ENCODE assay signal across 11 cellular contexts in genomic region chrX:118520206-118520857, GRCh38. TPM values are rescaled to one million over a fixed set of nuclear protein-coding genes. Genes with fewer than 3 reads are reported as not detected.
A peak's percentile ranks its signal among the peaks of the same experiment; 100 is the strongest.
DNase-seq lines count a peak whose midpoint lies in the region; TF ChIP-seq lines count a peak whose summit lies in the region.
"Had no signal": no experiment of that assay in that cellular context is flagged by ENCODE, and none has a peak within 500 bp of the region (broad histone marks: within the 10 kb centered on the region; RNA-seq: fewer than 3 reads in every experiment).

No MANE protein-coding gene starts in this region.

- peaks cover 0 to 68% (median 12%) of the 10 kb centered on the region in 4 donors for H3K4me1 ChIP-seq in tibial artery
- no peaks in the 10 kb centered on the region for H3K4me1 ChIP-seq in OCI-LY7 (ENCODE audit: insufficient read depth, low read length, poor library complexity, severe bottlenecking)

- H3K27ac ChIP-seq in tibial artery = peak overlapping the region; percentile 73 to 76
- H3K27ac ChIP-seq in OCI-LY7 (ENCODE audit: low read depth, low read length, poor library complexity, severe bottlenecking) = no peak overlapping the region

- TF ChIP-seq CTCF in astrocyte of the spinal cord (IDR thresholded peaks at IDR 0.05; ENCODE audit: low read depth, low read length) (no peak), tibial artery (IDR thresholded peaks at IDR 0.05) (no peak), OCI-LY7 (conservative IDR thresholded peaks at IDR 0.05; ENCODE audit: low read length) (no peak)

- DNase-seq in activated CD4-positive, alpha-beta memory T cell treated with anti-CD3 and anti-CD28 coated beads for 36 hours = no peak
- DNase-seq in activated CD4-positive, alpha-beta memory T cell treated with anti-CD3 and anti-CD28 coated beads, Interleukin-2, amount 10 ng/mL, durations not matched to agents 7 days and 5 days = no peak
- DNase-seq in astrocyte of the spinal cord (ENCODE audit: low read depth, low spot score) (peak; percentile 71), immature natural killer cell (no peak), tibial artery (no peak), OCI-LY7 (ENCODE audit: low spot score) (no peak), GF-D8 (lab: John Stamatoyannopoulos, UW) (no peak)
- DNase-seq in stimulated activated CD4-positive, alpha-beta T cell treated with anti-CD3 and anti-CD28 coated beads, Interleukin-4, amount 100 ng/mL, for 1 hour = no peak
- DNase-seq: activated CD4-positive, alpha-beta T cell treated with anti-CD3 and anti-CD28 coated beads, Interleukin-2, amount 50 U/mL, for 4 hours; cortex of kidney; NCI-H1048 had no signal

- H3K27me3 ChIP-seq in tibial artery = no peaks in the 10 kb centered on the region

- BruUV-seq in OCI-LY7 (replicated peaks; lab: Mats Ljungman, UMichigan) = no TSS peak

- no peaks in the 10 kb centered on the region for H3K9me2 ChIP-seq in OCI-LY7 (ENCODE audit: insufficient read depth, low read length)

- H3K4me1 Mint-ChIP-seq in activated CD4-positive, alpha-beta memory T cell treated with anti-CD3 and anti-CD28 coated beads for 36 hours (ENCODE audit: low read depth) = peaks cover 72% of the 10 kb centered on the region
- peaks cover 67% of the 10 kb centered on the region for H3K4me1 Mint-ChIP-seq in activated CD4-positive, alpha-beta memory T cell treated with anti-CD3 and anti-CD28 coated beads, Interleukin-2, amount 10 ng/mL, durations not matched to agents 7 days and 5 days
- peaks cover 65 to 81% of the 10 kb centered on the region in 2 donors for H3K4me1 Mint-ChIP-seq in immature natural killer cell

- no peak overlapping the region for H2AFZ ChIP-seq in OCI-LY7 (ENCODE audit: low read length)

- CTCF ChIA-PET in activated CD4-positive, alpha-beta memory T cell treated with anti-CD3 and anti-CD28 coated beads for 36 hours (lab: Charles Lee) = interaction anchor here (1.3 kb wide), 1 partner anchor 24 kb away, joined by 3 read pairs; no protein-coding TSS in a partner anchor
- CTCF ChIA-PET in activated CD4-positive, alpha-beta memory T cell treated with anti-CD3 and anti-CD28 coated beads, Interleukin-2, amount 10 ng/mL, durations not matched to agents 7 days and 5 days (lab: Charles Lee) = interaction anchor here (0.8 kb wide), 1 partner anchor 20 kb away, joined by 3 read pairs; no protein-coding TSS in a partner anchor
- CTCF ChIA-PET in OCI-LY7 (lab: Charles Lee; ENCODE audit: unreplicated experiment) = no interaction called here

- H3K9me3 ChIP-seq in tibial artery (no peaks in the 10 kb centered on the region), OCI-LY7 (ENCODE audit: low read length) (no peaks in the 10 kb centered on the region)

- H4K20me1 ChIP-seq in OCI-LY7 (ENCODE audit: insufficient read depth, low read length) = no peaks in the 10 kb centered on the region

- H3K27ac Mint-ChIP-seq in activated CD4-positive, alpha-beta memory T cell treated with anti-CD3 and anti-CD28 coated beads for 36 hours = peak overlapping the region; percentile 60
- no peak overlapping the region for H3K27ac Mint-ChIP-seq in activated CD4-positive, alpha-beta memory T cell treated with anti-CD3 and anti-CD28 coated beads, Interleukin-2, amount 10 ng/mL, durations not matched to agents 7 days and 5 days
- peak overlapping the region in 5 of 6 donors; percentile 5 to 84 (median 51) for H3K27ac Mint-ChIP-seq in immature natural killer cell

- H3K79me2 ChIP-seq in OCI-LY7 (ENCODE audit: insufficient read depth, low read depth, low read length) = 0 out of 2 replicates have a peak, but pooled peaks cover 8% of the 10 kb centered on the region

- H3K36me3 ChIP-seq in tibial artery (no peaks in the 10 kb centered on the region), OCI-LY7 (ENCODE audit: insufficient read depth, low read length) (no peaks in the 10 kb centered on the region)

- H3K9me3 Mint-ChIP-seq in activated CD4-positive, alpha-beta memory T cell treated with anti-CD3 and anti-CD28 coated beads for 36 hours = no peaks in the 10 kb centered on the region
- H3K9me3 Mint-ChIP-seq in activated CD4-positive, alpha-beta memory T cell treated with anti-CD3 and anti-CD28 coated beads, Interleukin-2, amount 10 ng/mL, durations not matched to agents 7 days and 5 days = no peaks in the 10 kb centered on the region
- H3K9me3 Mint-ChIP-seq in immature natural killer cell = no peaks in the 10 kb centered on the region

- H3K4me2 ChIP-seq in OCI-LY7 (ENCODE audit: low read length) = no peak overlapping the region

- peaks cover 2% of the 10 kb centered on the region for H3K36me3 Mint-ChIP-seq in activated CD4-positive, alpha-beta memory T cell treated with anti-CD3 and anti-CD28 coated beads for 36 hours
- peaks cover 12% of the 10 kb centered on the region for H3K36me3 Mint-ChIP-seq in activated CD4-positive, alpha-beta memory T cell treated with anti-CD3 and anti-CD28 coated beads, Interleukin-2, amount 10 ng/mL, durations not matched to agents 7 days and 5 days (ENCODE audit: low read depth)
- peaks cover 0 to 3% (median 3%) of the 10 kb centered on the region in 3 donors for H3K36me3 Mint-ChIP-seq in immature natural killer cell

- in situ Hi-C loops in astrocyte of the spinal cord (cut with HindIII; ENCODE audit: low sequenced_read_pairs) = no loop called here

- POLR2A ChIA-PET in activated CD4-positive, alpha-beta memory T cell treated with anti-CD3 and anti-CD28 coated beads for 36 hours (lab: Charles Lee) = interaction anchor here (0.6 to 0.7 kb wide), 3 partner anchors 9 to 46 kb away, joined by 3 read pairs; no protein-coding TSS in a partner anchor
- POLR2A ChIA-PET in activated CD4-positive, alpha-beta memory T cell treated with anti-CD3 and anti-CD28 coated beads, Interleukin-2, amount 10 ng/mL, durations not matched to agents 7 days and 5 days (lab: Charles Lee) = interaction anchor here (0.6 to 2.7 kb wide), 2 partner anchors 8 to 23 kb away, joined by 3 to 16 read pairs; partner anchors contain the start of gene DOCK11
- POLR2A ChIA-PET in OCI-LY7 (lab: Charles Lee) = no interaction called here

- no peak overlapping the region for H3K4me3 ChIP-seq in astrocyte of the spinal cord (ENCODE audit: low read depth, low read length)
- H3K4me3 ChIP-seq in tibial artery = no peak overlapping the region
- no peak overlapping the region for H3K4me3 ChIP-seq in OCI-LY7 (ENCODE audit: low read depth, low read length, poor library complexity, severe bottlenecking)

- H3K27me3 Mint-ChIP-seq in activated CD4-positive, alpha-beta memory T cell treated with anti-CD3 and anti-CD28 coated beads for 36 hours = no peaks in the 10 kb centered on the region
- no peaks in the 10 kb centered on the region for H3K27me3 Mint-ChIP-seq in activated CD4-positive, alpha-beta memory T cell treated with anti-CD3 and anti-CD28 coated beads, Interleukin-2, amount 10 ng/mL, durations not matched to agents 7 days and 5 days
- no peaks in the 10 kb centered on the region for H3K27me3 Mint-ChIP-seq in immature natural killer cell (ENCODE audit: low read depth in 3 of 3)

- intact Hi-C loops in activated CD4-positive, alpha-beta memory T cell treated with anti-CD3 and anti-CD28 coated beads for 36 hours (cut with micrococcal nuclease) = loop anchor here (10.0 kb wide), 1 partner anchor 714 kb away; the partner anchor contains the start of gene PGRMC1
- intact Hi-C loops in tibial artery (cut with DNase I; ENCODE audit: low total_unique reads) (no loop called here), OCI-LY7 (cut with micrococcal nuclease; ENCODE audit: unreplicated experiment) (no loop called here)

- H3K4me3 Mint-ChIP-seq in activated CD4-positive, alpha-beta memory T cell treated with anti-CD3 and anti-CD28 coated beads for 36 hours = no peak overlapping the region
- H3K4me3 Mint-ChIP-seq in activated CD4-positive, alpha-beta memory T cell treated with anti-CD3 and anti-CD28 coated beads, Interleukin-2, amount 10 ng/mL, durations not matched to agents 7 days and 5 days = no peak overlapping the region
- H3K4me3 Mint-ChIP-seq in immature natural killer cell = no peak overlapping the region

RNA-seq across cellular contexts. Expression of gene DOCK11, which starts 24.7 kb away (rescaled TPM):
- 10 to 100 TPM; 47.5 to 50.4 TPM for total RNA-seq in activated CD4-positive, alpha-beta memory T cell treated with anti-CD3 and anti-CD28 coated beads for 36 hours
- total RNA-seq in activated CD4-positive, alpha-beta memory T cell treated with anti-CD3 and anti-CD28 coated beads, Interleukin-2, amount 10 ng/mL, durations not matched to agents 7 days and 5 days = 10 to 100 TPM; 79.0 to 82.9 TPM
- 10 to 100 TPM; 27.9 to 48.8 (median 28.9) TPM for polyA plus RNA-seq in immature natural killer cell
- total RNA-seq in OCI-LY7 (2014; rRNA removed; shearing (Covaris generic)) = 24.9 and 27.0 TPM in 2 replicates
- total RNA-seq in OCI-LY7 (2022) = 34.7 and 37.1 TPM in 2 replicates
